ENCODE assay signal across 8 cellular contexts in genomic region chr4:142126890-142127497, GRCh38.
DNase-seq lines count a peak whose midpoint lies in the region; ATAC-seq and TF ChIP-seq lines count a peak whose summit lies in the region.

No MANE protein-coding gene starts in this region.

- H3F3A ChIP-seq in DOHH2 (ENCODE audit: control insufficient read depth, insufficient read depth), result no peaks in the 10 kb centered on the region

- H3K4me1 ChIP-seq in DOHH2 (ENCODE audit: control insufficient read depth, low read length), result no peaks in the 10 kb centered on the region

- CTCF ChIA-PET in RWPE1 (lab: Yijun Ruan, JAX), result interaction anchor here (0.6 to 0.9 kb wide), 8 partner anchors 11 to 781 kb away, joined by 3 to 4 read pairs (median 4); partner anchors contain the start of gene INPP4B

- H3K79me2 ChIP-seq in DOHH2 (ENCODE audit: control insufficient read depth, low read length), result no peaks in the 10 kb centered on the region

- no peaks in the 10 kb centered on the region for H3K27me3 ChIP-seq in DOHH2 (ENCODE audit: control insufficient read depth, low read length)

- no peak overlapping the region for H3K4me2 ChIP-seq in DOHH2 (ENCODE audit: low read length)

- H3K9me2 ChIP-seq in DOHH2 (replicated peaks; ENCODE audit: control insufficient read depth, low read length), result no peaks in the 10 kb centered on the region

- TF ChIP-seq CTCF in DOHH2 (IDR thresholded peaks at IDR 0.05; ENCODE audit: low read depth, low read length, poor library complexity, severe bottlenecking) (peak; percentile 76), RWPE1 (conservative IDR thresholded peaks at IDR 0.05; ENCODE audit: low read depth) (peak; percentile 84)

- no peak overlapping the region for H3K4me3 ChIP-seq in DOHH2 (ENCODE audit: low read length)
- H3K4me3 ChIP-seq in Jurkat, Clone E6-1 (ENCODE audit: low read length), result no peak overlapping the region

- no peaks in the 10 kb centered on the region for H4K20me1 ChIP-seq in DOHH2 (ENCODE audit: control insufficient read depth, insufficient read depth, low read depth, low read length)

- no peaks in the 10 kb centered on the region for H3K36me3 ChIP-seq in DOHH2 (ENCODE audit: control insufficient read depth, low read length)

- POLR2A ChIA-PET in RWPE1 (lab: Yijun Ruan, JAX; ENCODE audit: low non-redundant PET), result no interaction called here

- peak; percentile 61 for ATAC-seq in GM21447 (IDR thresholded peaks at IDR 0.05; ENCODE audit: unreplicated experiment)

- H3K9me3 ChIP-seq in DOHH2 (ENCODE audit: control insufficient read depth, insufficient read depth, low read length), result no peaks in the 10 kb centered on the region

- peak; percentile 71 for DNase-seq in Jurkat, Clone E6-1 (ENCODE audit: low read depth, low spot score)
- DNase-seq in RWPE1 (ENCODE audit: low spot score), result peak; percentile 32
- DNase-seq in activated gamma-delta T cell treated with anti-CD3 and anti-CD28 coated beads, Interleukin-2, amount 50 U/mL, for 16 hours (ENCODE audit: low read depth), result peak; percentile 48
- DNase-seq in glomerular visceral epithelial cell (ENCODE audit: extremely low spot score), result peak; percentile 71
- DNase-seq in retina, result peak; percentile 36
- no peak for DNase-seq in GOT3 (lab: John Stamatoyannopoulos, UW)

- H3K27ac ChIP-seq in DOHH2 (ENCODE audit: low read depth, low read length), result no peak overlapping the region
- H3K27ac ChIP-seq in RWPE1, result no peak overlapping the region
